Comparison of ENCODE assay signal across 19 cellular contexts in the genomic region with DNA sequence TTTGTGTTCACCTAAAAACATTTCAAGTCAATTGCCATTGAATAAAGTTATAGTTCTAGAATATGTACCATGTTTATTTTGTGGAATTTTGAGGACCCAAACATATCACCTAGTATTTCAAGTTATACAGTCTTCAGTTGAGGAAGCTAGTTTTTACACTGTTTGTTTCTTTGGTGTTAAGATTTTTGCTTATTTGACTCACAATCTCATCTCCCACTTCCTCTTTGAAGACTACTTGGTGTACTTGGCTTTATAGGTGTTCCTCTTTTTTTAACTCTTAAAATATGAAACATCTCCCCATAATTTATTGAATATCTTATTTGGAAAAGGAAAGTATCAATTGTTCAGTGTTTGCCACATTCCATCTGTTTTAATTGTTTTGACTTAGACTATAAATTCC.
"Had no signal": no experiment of that assay in that cellular context is flagged by ENCODE, and none has a peak within 500 bp of the region (broad histone marks: within the 10 kb centered on the region; RNA-seq: fewer than 3 reads in every experiment).

No MANE protein-coding gene starts in this region.

- ATAC-seq: activated CD8-positive, alpha-beta memory T cell treated with anti-CD3 and anti-CD28 coated beads, Interleukin-2, amount 10 ng/mL, durations not matched to agents 7 days and 5 days; left colon; right cardiac atrium; stimulated activated naive B cell treated with anti-CD40 and anti-IgM and Interleukin-4, amounts not matched to agents 10 μg/mL and 1 μg/mL and 100 μg/mL, for 72 hours had no signal

- H3K9me3 ChIP-seq: prostate gland, thyroid gland had no signal

- H3K27ac ChIP-seq: cardiac muscle cell, dorsolateral prefrontal cortex, prostate gland, skin epidermis, thyroid gland had no signal

- FAIRE-seq: islet of Langerhans had no signal

- H3K4me3 ChIP-seq: cardiac muscle cell, dorsolateral prefrontal cortex, lung, prostate gland, skin epidermis, thyroid gland had no signal

- H3K36me3 ChIP-seq: cardiac muscle cell, prostate gland, thyroid gland had no signal

- DNase-seq: activated CD4-positive, alpha-beta T cell treated with anti-CD3 and anti-CD28 coated beads, Interleukin-2, amount 50 U/mL, for 48 hours; activated CD4-positive, CD25-positive, alpha-beta regulatory T cell treated with anti-CD3 and anti-CD28 coated beads, Interleukin-2, amount 50 U/mL, for 72 hours; activated CD8-positive, alpha-beta memory T cell treated with anti-CD3 and anti-CD28 coated beads, Interleukin-2, amount 10 ng/mL, durations not matched to agents 7 days and 5 days; activated naive CD4-positive, alpha-beta T cell treated with anti-CD3 and anti-CD28 coated beads, Interleukin-2, amount 50 U/mL, for 16 hours; activated T-cell treated with anti-CD3 and anti-CD28 coated beads, Interleukin-2, amount 50 U/mL, for 1 hour; dorsolateral prefrontal cortex; erythroblast; left colon; nephron progenitor cell; right cardiac atrium; stimulated activated CD4-positive, alpha-beta T cell treated with anti-CD3 and anti-CD28 coated beads, Interleukin-15, amount 100 ng/mL, for 24 hours; stimulated activated CD4-positive, alpha-beta T cell treated with anti-CD3 and anti-CD28 coated beads, Interleukin-4, amount 100 ng/mL, for 1 hour; stimulated activated naive B cell treated with anti-CD40 and anti-IgM and Interleukin-4, amounts not matched to agents 10 μg/mL and 1 μg/mL and 100 μg/mL, for 72 hours; thyroid gland had no signal
